Comparison of ENCODE assay signal across 6 cellular contexts in the genomic region with DNA sequence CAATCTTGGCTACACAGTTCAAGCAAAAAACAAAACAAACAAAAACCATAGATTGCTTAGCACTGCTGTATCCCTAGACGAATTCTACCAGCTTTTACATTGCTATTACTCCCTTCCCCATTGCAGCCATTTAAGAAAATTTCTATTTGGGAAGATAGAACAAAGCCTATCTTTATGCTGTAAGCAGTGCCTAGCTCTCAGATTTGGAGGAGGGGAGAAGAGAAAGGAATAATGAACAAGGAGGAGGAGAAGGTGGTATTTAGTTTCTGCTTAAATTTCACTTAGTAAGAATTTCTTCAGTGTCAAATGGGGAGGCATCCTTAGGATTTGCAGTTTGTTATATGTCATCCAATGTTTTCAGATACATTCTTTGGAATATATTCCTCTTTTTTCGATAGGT. TPM values are rescaled to one million over a fixed set of nuclear protein-coding genes. Genes with fewer than 3 reads are reported as not detected.
"Had no signal": no experiment of that assay in that cellular context is flagged by ENCODE, and none has a peak within 500 bp of the region (broad histone marks: within the 10 kb centered on the region; RNA-seq: fewer than 3 reads in every experiment).

No MANE protein-coding gene starts in this region.

- H3K9me3 ChIP-seq: HAP-1 had no signal

- H3K4me1 ChIP-seq: HAP-1 had no signal

- DNase-seq: HFFc6, IMR-90, KG1 had no signal

- H3K4me3 Mint-ChIP-seq: GM23338, HFFc6 had no signal

- H3K4me1 Mint-ChIP-seq: GM23338 had no signal

- H3K9me3 Mint-ChIP-seq: GM23338, HFFc6 had no signal

- H3K4me2 ChIP-seq: GM23338 had no signal

- H3K27ac Mint-ChIP-seq: GM23338, HFFc6 had no signal

- H2AFZ ChIP-seq: GM23338 had no signal

RNA-seq across cellular contexts. Expression of gene TLE1, which starts 16.2 kb away (rescaled TPM):
- polyA plus RNA-seq: K562 had no signal
